ENCODE assay signal across 11 cellular contexts in the genomic region with DNA sequence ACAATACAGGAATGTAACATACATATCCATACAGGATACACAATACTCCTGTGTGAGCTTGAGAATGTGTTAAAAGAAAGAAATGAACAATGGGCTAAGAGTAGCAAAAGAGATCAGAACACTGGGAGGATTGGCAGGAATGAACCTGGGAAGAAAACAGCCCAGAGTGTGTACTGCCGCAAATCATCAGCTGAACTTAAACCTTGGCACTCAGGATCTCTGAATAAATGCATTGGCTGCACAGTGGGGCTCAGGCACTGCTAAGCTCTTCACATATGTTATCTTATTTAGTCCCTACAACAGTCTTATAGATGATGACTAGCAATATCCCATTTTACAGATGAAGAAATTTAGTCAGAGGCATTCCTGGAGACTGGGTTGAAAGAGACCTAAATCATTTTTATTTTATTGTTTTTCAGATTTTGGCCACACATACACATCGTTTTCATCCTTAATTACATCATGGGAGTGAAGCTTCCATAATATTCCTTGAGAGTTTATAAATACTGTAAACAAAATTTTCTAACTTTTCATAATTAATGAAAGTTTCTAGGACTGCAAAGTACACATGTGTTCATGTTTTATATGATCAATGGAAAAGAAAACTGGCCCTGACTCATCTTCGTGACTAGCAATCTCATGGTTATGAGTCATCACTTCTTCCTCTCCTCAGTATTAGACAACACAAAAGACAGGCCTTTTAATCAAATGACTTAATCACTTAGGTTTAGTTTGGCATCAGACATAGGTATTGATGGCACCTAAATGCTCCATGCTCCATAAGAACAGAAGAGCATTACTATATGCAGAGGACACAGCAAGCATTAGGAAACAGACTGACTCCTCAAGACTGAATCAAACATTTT. TPM values are rescaled to one million over a fixed set of nuclear protein-coding genes. Genes with fewer than 3 reads are reported as not detected.
DNase-seq lines count a peak whose midpoint lies in the region; ATAC-seq and TF ChIP-seq lines count a peak whose summit lies in the region.
"Had no signal": no experiment of that assay in that cellular context is flagged by ENCODE, and none has a peak within 500 bp of the region (broad histone marks: within the 10 kb centered on the region; RNA-seq: fewer than 3 reads in every experiment).

No MANE protein-coding gene starts in this region.

- ATAC-seq in activated T-helper 17 cell treated with anti-CD3 and anti-CD28 coated beads, Interleukin-2, amount 50 U/mL, for 72 hours (replicated peaks): peak; percentile 42
- ATAC-seq in HG03439 (IDR thresholded peaks at IDR 0.05; ENCODE audit: unreplicated experiment) (no peak), lower lobe of right lung (no peak)

- no peaks in the 10 kb centered on the region for H3K27me3 Mint-ChIP-seq in activated T-helper 17 cell treated with anti-CD3 and anti-CD28 coated beads, Interleukin-2, amount 50 U/mL, for 72 hours
- H3K27me3 Mint-ChIP-seq: activated B cell treated with CpG ODN at 0.5 μM for 24 hours had no signal

- no peaks in the 10 kb centered on the region for H3K36me3 ChIP-seq in lower lobe of right lung

- no peak overlapping the region for H3K27ac Mint-ChIP-seq in activated T-helper 17 cell treated with anti-CD3 and anti-CD28 coated beads, Interleukin-2, amount 50 U/mL, for 72 hours
- H3K27ac Mint-ChIP-seq: activated B cell treated with CpG ODN at 0.5 μM for 24 hours, nephron had no signal

- no peaks in the 10 kb centered on the region for H3K4me1 ChIP-seq in lower lobe of right lung

- H3K27ac ChIP-seq in lower lobe of right lung: no peak overlapping the region

- no peak for TF ChIP-seq CTCF in lower lobe of right lung (IDR thresholded peaks at IDR 0.05)

- no peaks in the 10 kb centered on the region for H3K9me3 ChIP-seq in lower lobe of right lung

- DNase-seq in ELR (ENCODE audit: low read depth) (peak; percentile 94), HS-5 (ENCODE audit: low read depth) (peak; percentile 96), kidney tubule cell (ENCODE audit: low spot score) (peak; percentile 85), middle frontal gyrus (ENCODE audit: extremely low spot score, low spot score) (no peak), NCI-H524 treated with DMSO at 0.1 percent for 48 hours (lab: John Stamatoyannopoulos, UW) (no peak), lower lobe of right lung (no peak)
- DNase-seq: activated B cell treated with CpG ODN at 0.5 μM for 24 hours; effector CD4-positive, alpha-beta T cell had no signal

- no peaks in the 10 kb centered on the region for H3K27me3 ChIP-seq in lower lobe of right lung (ENCODE audit: low read depth)

- H3K36me3 Mint-ChIP-seq in activated T-helper 17 cell treated with anti-CD3 and anti-CD28 coated beads, Interleukin-2, amount 50 U/mL, for 72 hours (ENCODE audit: low read depth): no peaks in the 10 kb centered on the region

- no peak overlapping the region for H3K4me3 ChIP-seq in lower lobe of right lung

- peaks cover 19% of the 10 kb centered on the region for H3K9me3 Mint-ChIP-seq in activated T-helper 17 cell treated with anti-CD3 and anti-CD28 coated beads, Interleukin-2, amount 50 U/mL, for 72 hours
- H3K9me3 Mint-ChIP-seq: activated B cell treated with CpG ODN at 0.5 μM for 24 hours, nephron had no signal

- intact Hi-C loops in lower lobe of right lung (cut with DNase I): no loop called here

- no peaks in the 10 kb centered on the region for H3K4me1 Mint-ChIP-seq in activated T-helper 17 cell treated with anti-CD3 and anti-CD28 coated beads, Interleukin-2, amount 50 U/mL, for 72 hours
- H3K4me1 Mint-ChIP-seq: activated B cell treated with CpG ODN at 0.5 μM for 24 hours, nephron had no signal

- no peak overlapping the region for H3K4me3 Mint-ChIP-seq in activated T-helper 17 cell treated with anti-CD3 and anti-CD28 coated beads, Interleukin-2, amount 50 U/mL, for 72 hours
- H3K4me3 Mint-ChIP-seq: activated B cell treated with CpG ODN at 0.5 μM for 24 hours, nephron had no signal

RNA-seq across cellular contexts. Expression of a gene that starts 59.2 kb away (rescaled TPM):
- not detected for total RNA-seq in activated T-helper 17 cell treated with anti-CD3 and anti-CD28 coated beads, Interleukin-2, amount 50 U/mL, for 72 hours
- not detected for total RNA-seq in lower lobe of right lung
- total RNA-seq: activated B cell treated with CpG ODN at 0.5 μM for 24 hours had no signal

Comparison
In these comparisons a context has a peak if more than half of its experiments do, and no peak if none do; other contexts are left out.
1. DNase-seq: peak in ELR (single experiment), HS-5 (single experiment) and kidney tubule cell (single experiment); none in middle frontal gyrus (single experiment), NCI-H524 treated with DMSO at 0.1 percent for 48 hours (single experiment) and lower lobe of right lung (single experiment).